ENCODE assay signal across 22 cellular contexts in genomic region chr22:19903513-19903912, GRCh38.
"Had no signal": no experiment of that assay in that cellular context is flagged by ENCODE, and none has a peak within 500 bp of the region (broad histone marks: within the 10 kb centered on the region; RNA-seq: fewer than 3 reads in every experiment).

No MANE protein-coding gene starts in this region.

- H3K4me1 ChIP-seq: heart left ventricle, sigmoid colon, upper lobe of right lung had no signal

- H3K4me1 Mint-ChIP-seq: activated CD4-positive, alpha-beta T cell treated with anti-CD3 and anti-CD28 coated beads for 36 hours; activated naive CD8-positive, alpha-beta T cell treated with anti-CD3 and anti-CD28 coated beads for 36 hours had no signal

- H3K9me3 ChIP-seq: heart left ventricle, sigmoid colon, thoracic aorta, upper lobe of right lung had no signal

- H3K27ac ChIP-seq: cardiac muscle cell, epithelial cell of prostate, heart left ventricle, sigmoid colon, thoracic aorta, upper lobe of right lung had no signal

- H3K4me3 Mint-ChIP-seq: activated CD4-positive, alpha-beta T cell treated with anti-CD3 and anti-CD28 coated beads for 36 hours; activated naive CD8-positive, alpha-beta T cell treated with anti-CD3 and anti-CD28 coated beads for 36 hours; activated T-cell treated with anti-CD3 and anti-CD28 coated beads, Interleukin-2, amount 50 U/mL, for 4 hours; stimulated activated naive B cell treated with anti-CD40 and anti-IgM and Interleukin-4, amounts not matched to agents 10 μg/mL and 1 μg/mL and 100 μg/mL, for 72 hours had no signal

- H3K27me3 Mint-ChIP-seq: activated CD4-positive, alpha-beta T cell treated with anti-CD3 and anti-CD28 coated beads for 36 hours; activated naive CD8-positive, alpha-beta T cell treated with anti-CD3 and anti-CD28 coated beads for 36 hours; stimulated activated naive B cell treated with anti-CD40 and anti-IgM and Interleukin-4, amounts not matched to agents 10 μg/mL and 1 μg/mL and 100 μg/mL, for 72 hours had no signal

- DNase-seq: activated CD4-positive, alpha-beta T cell treated with anti-CD3 and anti-CD28 coated beads for 36 hours; activated CD4-positive, alpha-beta T cell treated with anti-CD3 and anti-CD28 coated beads, Interleukin-2, amount 50 U/mL, for 4 hours; activated CD8-positive, alpha-beta memory T cell treated with anti-CD3 and anti-CD28 coated beads, Interleukin-2, amount 50 U/mL, for 48 hours; activated naive CD4-positive, alpha-beta T cell treated with Interleukin-2 at 50 U/mL for 16 hours; activated naive CD8-positive, alpha-beta T cell treated with anti-CD3 and anti-CD28 coated beads for 36 hours; activated T-cell treated with anti-CD3 and anti-CD28 coated beads, Interleukin-2, amount 50 U/mL, for 4 hours; cortex of kidney; heart left ventricle; left ventricle myocardium superior; mammary epithelial cell; occipital lobe; sigmoid colon; stimulated activated CD4-positive, alpha-beta T cell treated with anti-CD3 and anti-CD28 coated beads, Interleukin-2, amount 100 ng/mL, for 48 hours; stimulated activated CD8-positive, alpha-beta memory T cell treated with anti-CD3 and anti-CD28 coated beads, Interleukin-4, amount 100 ng/mL, for 48 hours; stimulated activated naive B cell treated with anti-CD40 and anti-IgM and Interleukin-4, amounts not matched to agents 10 μg/mL and 1 μg/mL and 100 μg/mL, for 72 hours; T-helper 1 cell; upper lobe of right lung had no signal

- H3K9me3 Mint-ChIP-seq: activated naive CD8-positive, alpha-beta T cell treated with anti-CD3 and anti-CD28 coated beads for 36 hours; activated T-cell treated with anti-CD3 and anti-CD28 coated beads, Interleukin-2, amount 50 U/mL, for 4 hours; activated T-helper 2 cell treated with anti-CD3 and anti-CD28 coated beads, Interferon-gamma antibody, Interleukin-2, Interleukin-4, amounts not matched to agents 10 μg/mL and 5 μg/mL and 100 μg/mL, durations not matched to agents 14 hours and 24 hours and 36 hours; nephron progenitor cell; stimulated activated naive B cell treated with anti-CD40 and anti-IgM and Interleukin-4, amounts not matched to agents 10 μg/mL and 1 μg/mL and 100 μg/mL, for 72 hours had no signal

- H3K4me3 ChIP-seq: cardiac muscle cell, heart left ventricle, sigmoid colon, thoracic aorta, upper lobe of right lung had no signal

- H3K27ac Mint-ChIP-seq: activated CD4-positive, alpha-beta T cell treated with anti-CD3 and anti-CD28 coated beads for 36 hours; activated naive CD8-positive, alpha-beta T cell treated with anti-CD3 and anti-CD28 coated beads for 36 hours; activated T-helper 2 cell treated with anti-CD3 and anti-CD28 coated beads, Interferon-gamma antibody, Interleukin-2, Interleukin-4, amounts not matched to agents 10 μg/mL and 5 μg/mL and 100 μg/mL, durations not matched to agents 14 hours and 24 hours and 36 hours; nephron progenitor cell had no signal

- H3K36me3 ChIP-seq: cardiac muscle cell had no signal

- H3K27me3 ChIP-seq: cardiac muscle cell, heart left ventricle, sigmoid colon, upper lobe of right lung had no signal

- ATAC-seq: activated CD4-positive, alpha-beta T cell treated with anti-CD3 and anti-CD28 coated beads for 36 hours; activated T-cell treated with anti-CD3 and anti-CD28 coated beads, Interleukin-2, amount 50 U/mL, for 4 hours; heart left ventricle; left ventricle myocardium superior; stimulated activated naive B cell treated with anti-CD40 and anti-IgM and Interleukin-4, amounts not matched to agents 10 μg/mL and 1 μg/mL and 100 μg/mL, for 72 hours; upper lobe of right lung had no signal
